ENCODE assay signal across 8 cellular contexts in genomic region chr17:81710514-81711308, GRCh38. TPM values are rescaled to one million over a fixed set of nuclear protein-coding genes. Genes with fewer than 3 reads are reported as not detected.
DNase-seq lines count a peak whose midpoint lies in the region; ATAC-seq, FAIRE-seq and TF ChIP-seq lines count a peak whose summit lies in the region.

No MANE protein-coding gene starts in this region.

- peak overlapping the region; percentile 98 for H3K4me3 Mint-ChIP-seq in Caco-2 (ENCODE audit: unreplicated experiment)
- H3K4me3 Mint-ChIP-seq in activated CD8-positive, alpha-beta T cell treated with anti-CD3 and anti-CD28 coated beads, Interleukin-2, amount 10 ng/mL, durations not matched to agents 7 days and 5 days = peak overlapping the region; percentile 70

- intact Hi-C loops in Caco-2 (cut with micrococcal nuclease; ENCODE audit: unreplicated experiment) = loop anchor here (1.0 kb wide), 1 partner anchor 7 kb away; the partner anchor contains the start of gene MRPL12

- TF ChIP-seq RAD21 in Ishikawa (IDR thresholded peaks at IDR 0.05; ENCODE audit: low read depth) = no peak

- H3K9me3 ChIP-seq in Caco-2 (no peaks in the 10 kb centered on the region), iPS-15b (ENCODE audit: control insufficient read depth, insufficient read depth, low read length) (no peaks in the 10 kb centered on the region), thymus (ENCODE audit: control insufficient read depth) (no peaks in the 10 kb centered on the region)

- BruUV-seq in Caco-2 (replicated peaks; lab: Mats Ljungman, UMichigan) = no TSS peak

- POLR2A ChIA-PET in Caco-2 (lab: Charles Lee) = interaction anchor here (0.7 to 2.1 kb wide), 3 partner anchors 8 to 376 kb away, joined by 3 to 11 read pairs (median 3); partner anchors contain the start of gene MRPL12
- POLR2A ChIA-PET in activated CD8-positive, alpha-beta T cell treated with anti-CD3 and anti-CD28 coated beads, Interleukin-2, amount 10 ng/mL, durations not matched to agents 7 days and 5 days (lab: Charles Lee) = interaction anchor here (0.7 to 1.5 kb wide), 4 partner anchors 8 to 193 kb away, joined by 3 to 9 read pairs (median 4); partner anchors contain the start of genes ARL16, HGS and MRPL12

- DNase-seq in Caco-2 = no peak
- DNase-seq in activated CD8-positive, alpha-beta T cell treated with anti-CD3 and anti-CD28 coated beads, Interleukin-2, amount 10 ng/mL, durations not matched to agents 7 days and 5 days = peak; percentile 45
- DNase-seq in urothelium cell line (ENCODE audit: low spot score) = no peak
- DNase-seq in activated CD4-positive, CD25-positive, alpha-beta regulatory T cell (lab: John Stamatoyannopoulos, UW) = no peak
- no peak for DNase-seq in iPS-NIHi11 (ENCODE audit: low spot score)

- no peak for ATAC-seq in activated CD8-positive, alpha-beta T cell treated with anti-CD3 and anti-CD28 coated beads, Interleukin-2, amount 10 ng/mL, durations not matched to agents 7 days and 5 days

- H3K4me1 ChIP-seq in Caco-2 (peaks cover 31% of the 10 kb centered on the region), iPS-15b (ENCODE audit: control insufficient read depth, insufficient read depth, low read length) (peaks cover 2% of the 10 kb centered on the region), thymus (ENCODE audit: control insufficient read depth, insufficient read depth, low read length) (peaks cover 18% of the 10 kb centered on the region)

- WGBS in thymus = 17% methylated on average over 29 of the region's 29 CpGs

- peak overlapping the region; percentile 15 for H3K27ac ChIP-seq in thymus (ENCODE audit: low read depth)

- H3K36me3 ChIP-seq in Caco-2 (ENCODE audit: control insufficient read depth, insufficient read depth, low read length) = peaks cover 3% of the 10 kb centered on the region
- H3K36me3 ChIP-seq in iPS-15b (ENCODE audit: control insufficient read depth, insufficient read depth, low read length) = peaks cover 33% of the 10 kb centered on the region
- H3K36me3 ChIP-seq in thymus (ENCODE audit: control insufficient read depth, insufficient read depth) = peaks cover 24% of the 10 kb centered on the region

- peaks cover 9% of the 10 kb centered on the region for H3K4me1 Mint-ChIP-seq in Caco-2 (ENCODE audit: low read depth, unreplicated experiment)
- H3K4me1 Mint-ChIP-seq in activated CD8-positive, alpha-beta T cell treated with anti-CD3 and anti-CD28 coated beads, Interleukin-2, amount 10 ng/mL, durations not matched to agents 7 days and 5 days (ENCODE audit: low read depth) = peaks cover 36% of the 10 kb centered on the region

- CTCF ChIA-PET in Caco-2 (lab: Charles Lee) = interaction anchor here (0.6 to 0.7 kb wide), 2 partner anchors 8 to 40 kb away, joined by 3 to 6 read pairs; no protein-coding TSS in a partner anchor
- CTCF ChIA-PET in activated CD8-positive, alpha-beta T cell treated with anti-CD3 and anti-CD28 coated beads, Interleukin-2, amount 10 ng/mL, durations not matched to agents 7 days and 5 days (lab: Charles Lee) = no interaction called here

- no peak for TF ChIP-seq CTCF in Caco-2 (IDR thresholded peaks at IDR 0.05; ENCODE audit: insufficient read depth in 1 of 2, low read depth in 1 of 2, low read length in 1 of 2, severe bottlenecking in 1 of 2, unreplicated experiment in 1 of 2)

- peak overlapping the region; percentile 65 for H3K4me3 ChIP-seq in Caco-2 (ENCODE audit: low read depth, low read length)
- H3K4me3 ChIP-seq in iPS-15b (ENCODE audit: low read depth, low read length) = peak overlapping the region; percentile 65
- no peak overlapping the region for H3K4me3 ChIP-seq in thymus (ENCODE audit: low read length)

- no peaks in the 10 kb centered on the region for H3K27me3 Mint-ChIP-seq in Caco-2 (ENCODE audit: insufficient read depth, unreplicated experiment)
- H3K27me3 Mint-ChIP-seq in activated CD8-positive, alpha-beta T cell treated with anti-CD3 and anti-CD28 coated beads, Interleukin-2, amount 10 ng/mL, durations not matched to agents 7 days and 5 days (ENCODE audit: low read depth) = no peaks in the 10 kb centered on the region

- H3K27ac Mint-ChIP-seq in Caco-2 (ENCODE audit: unreplicated experiment) = peak overlapping the region; percentile 89
- H3K27ac Mint-ChIP-seq in activated CD8-positive, alpha-beta T cell treated with anti-CD3 and anti-CD28 coated beads, Interleukin-2, amount 10 ng/mL, durations not matched to agents 7 days and 5 days = peak overlapping the region; percentile 86

- peak overlapping the region; percentile 79 for H3K9ac ChIP-seq in iPS-15b (ENCODE audit: low read depth, low read length)

- no peak for TF ChIP-seq EP300 in Ishikawa (IDR thresholded peaks at IDR 0.05; ENCODE audit: borderline replicate concordance)

- no peaks in the 10 kb centered on the region for H3K9me3 Mint-ChIP-seq in Caco-2 (ENCODE audit: unreplicated experiment)
- H3K9me3 Mint-ChIP-seq in activated CD8-positive, alpha-beta T cell treated with anti-CD3 and anti-CD28 coated beads, Interleukin-2, amount 10 ng/mL, durations not matched to agents 7 days and 5 days (ENCODE audit: insufficient read depth) = no peaks in the 10 kb centered on the region

- no peaks in the 10 kb centered on the region for H3K27me3 ChIP-seq in Caco-2 (replicated peaks; ENCODE audit: control insufficient read depth, insufficient read depth, low read length)
- H3K27me3 ChIP-seq in iPS-15b (ENCODE audit: control insufficient read depth, insufficient read depth, low read length) = no peaks in the 10 kb centered on the region
- peaks cover 5% of the 10 kb centered on the region for H3K27me3 ChIP-seq in thymus (ENCODE audit: control insufficient read depth, insufficient read depth)

- H3K36me3 Mint-ChIP-seq in Caco-2 (ENCODE audit: insufficient read depth, unreplicated experiment) = peaks cover 85% of the 10 kb centered on the region
- peaks cover 30% of the 10 kb centered on the region for H3K36me3 Mint-ChIP-seq in activated CD8-positive, alpha-beta T cell treated with anti-CD3 and anti-CD28 coated beads, Interleukin-2, amount 10 ng/mL, durations not matched to agents 7 days and 5 days (ENCODE audit: low read depth)

- no peak for FAIRE-seq in urothelium cell line (lab: Jason Lieb, UNC)

TF ChIP-seq in Ishikawa, 13 proteins besides CTCF, POLR2A, EP300 and RAD21 (continues in another document):
- TF ChIP-seq CREB1 (IDR thresholded peaks at IDR 0.05; ENCODE audit: low read depth) = no peak
- TF ChIP-seq FOXM1 (IDR thresholded peaks at IDR 0.05; ENCODE audit: borderline replicate concordance, low read depth) = no peak
- TF ChIP-seq MAX (IDR thresholded peaks at IDR 0.05) = 0 out of 2 replicates have a peak, but pooled peaks have one; percentile 10
- no peak for TF ChIP-seq USF1 (IDR thresholded peaks at IDR 0.05)
- no peak for TF ChIP-seq TEAD4 (IDR thresholded peaks at IDR 0.05)
- 0 out of 2 replicates have a peak, but pooled peaks have one; percentile 3 for TF ChIP-seq TAF1 (IDR thresholded peaks at IDR 0.05; ENCODE audit: low read depth)
- no peak for TF ChIP-seq TCF12 (IDR thresholded peaks at IDR 0.05; ENCODE audit: low read depth)
- TF ChIP-seq ZBTB7A (IDR thresholded peaks at IDR 0.05; ENCODE audit: low read depth) = 0 out of 2 replicates have a peak, but pooled peaks have one; percentile 44
- TF ChIP-seq NFIC (IDR thresholded peaks at IDR 0.05) = no peak
- no peak for TF ChIP-seq CEBPB (IDR thresholded peaks at IDR 0.05)

RNA-seq across cellular contexts. Expression of gene SLC25A10, which starts 1.4 kb away (rescaled TPM):
- total RNA-seq in Caco-2 (2022) = 49.5 and 54.8 TPM in 2 replicates
- 10 to 100 TPM; 39.2 to 40.4 TPM for total RNA-seq in activated CD8-positive, alpha-beta T cell treated with anti-CD3 and anti-CD28 coated beads, Interleukin-2, amount 10 ng/mL, durations not matched to agents 7 days and 5 days
- 11.9 TPM for polyA plus RNA-seq in thymus

RNA-seq across cellular contexts. Expression of gene MRPL12, which starts 7.5 kb away (rescaled TPM):
- 164 and 176 TPM in 2 replicates for total RNA-seq in Caco-2 (2022)
- total RNA-seq in activated CD8-positive, alpha-beta T cell treated with anti-CD3 and anti-CD28 coated beads, Interleukin-2, amount 10 ng/mL, durations not matched to agents 7 days and 5 days = 100 to 1,000 TPM; 102 to 104 TPM
- polyA plus RNA-seq in thymus = 59.7 TPM

RNA-seq across cellular contexts. Expression of gene HGS, which starts 26.9 kb away (rescaled TPM):
- total RNA-seq in Caco-2 (2022) = 176 and 178 TPM in 2 replicates
- 100 to 1,000 TPM; 107 to 128 TPM for total RNA-seq in activated CD8-positive, alpha-beta T cell treated with anti-CD3 and anti-CD28 coated beads, Interleukin-2, amount 10 ng/mL, durations not matched to agents 7 days and 5 days
- 157 TPM for polyA plus RNA-seq in thymus

RNA-seq across cellular contexts. Expression of gene ARL16, which starts 27.1 kb away (rescaled TPM):
- 45.1 and 49.8 TPM in 2 replicates for total RNA-seq in Caco-2 (2022)
- 10 to 100 TPM; 21.3 to 28.4 TPM for total RNA-seq in activated CD8-positive, alpha-beta T cell treated with anti-CD3 and anti-CD28 coated beads, Interleukin-2, amount 10 ng/mL, durations not matched to agents 7 days and 5 days
- polyA plus RNA-seq in thymus = 129 TPM

RNA-seq across cellular contexts. Expression of gene CCDC137, which starts 44.2 kb away (rescaled TPM):
- 49.0 and 50.5 TPM in 2 replicates for total RNA-seq in Caco-2 (2022)
- total RNA-seq in activated CD8-positive, alpha-beta T cell treated with anti-CD3 and anti-CD28 coated beads, Interleukin-2, amount 10 ng/mL, durations not matched to agents 7 days and 5 days = 10 to 100 TPM; 42.3 to 43.7 TPM
- 42.5 TPM for polyA plus RNA-seq in thymus
